Comparison of ENCODE assay signal across 21 cellular contexts in the genomic region with DNA sequence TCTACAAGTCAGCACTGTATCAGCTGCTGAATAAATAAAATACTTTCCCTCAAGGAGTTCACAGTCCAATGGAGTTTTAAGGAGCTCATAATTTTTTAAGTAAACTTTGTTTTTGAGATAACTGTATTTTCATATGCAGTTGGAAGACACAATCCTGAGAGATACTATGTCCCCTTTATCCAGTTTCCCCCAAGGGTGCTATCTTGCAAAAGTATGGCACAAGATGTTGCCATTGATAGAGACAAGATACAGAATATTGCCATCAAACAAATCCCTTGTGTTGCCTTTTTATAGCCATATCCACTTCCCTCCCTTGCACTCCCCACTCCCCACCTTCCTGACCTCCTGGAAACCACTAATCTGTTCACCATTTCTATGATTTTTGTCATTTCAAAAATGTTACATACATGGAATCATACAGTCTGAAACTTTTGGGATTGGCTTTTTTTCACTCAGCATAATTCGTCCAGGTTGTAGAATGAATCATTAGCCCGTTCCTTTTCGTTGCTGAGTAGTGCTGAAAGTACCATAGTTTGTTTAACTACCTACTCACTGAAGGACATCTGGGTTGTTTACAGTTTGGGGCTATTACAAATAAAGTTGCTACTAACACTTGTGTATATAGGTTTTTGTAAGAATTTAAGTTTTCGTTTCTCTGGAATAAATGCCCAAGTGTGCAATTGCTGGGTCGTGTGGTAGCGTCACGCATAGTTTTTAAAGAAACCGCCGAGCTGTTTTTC. TPM values are rescaled to one million over a fixed set of nuclear protein-coding genes. Genes with fewer than 3 reads are reported as not detected.
A peak's percentile ranks its signal among the peaks of the same experiment; 100 is the strongest.
DNase-seq lines count a peak whose midpoint lies in the region; ATAC-seq and TF ChIP-seq lines count a peak whose summit lies in the region.
"Had no signal": no experiment of that assay in that cellular context is flagged by ENCODE, and none has a peak within 500 bp of the region (broad histone marks: within the 10 kb centered on the region; RNA-seq: fewer than 3 reads in every experiment).

No MANE protein-coding gene starts in this region.

- H3K27ac ChIP-seq in HEK293 (ENCODE audit: extremely low read depth, low read depth, low read length), result no peak overlapping the region
- peak overlapping the region; percentile 28 to 92 (median 81) for H3K27ac ChIP-seq in right lobe of liver
- H3K27ac ChIP-seq: BLaER1 treated with 17β-estradiol and CSF1 and Interleukin-3, amounts not matched to agents 10 nM and 100 nM; GM23248 had no signal

- peaks cover 37% of the 10 kb centered on the region for H3K4me1 Mint-ChIP-seq in stimulated activated memory B cell treated with anti-CD40 and anti-IgM and Interleukin-4, amounts not matched to agents 10 μg/mL and 1 μg/mL and 100 μg/mL, for 72 hours

- no peaks in the 10 kb centered on the region for H3K9me3 ChIP-seq in HEK293 (ENCODE audit: control insufficient read depth, insufficient read depth, low read depth, low read length)
- no peaks in the 10 kb centered on the region for H3K9me3 ChIP-seq in right lobe of liver
- H3K9me3 ChIP-seq: BE2C; BLaER1 treated with 17β-estradiol and CSF1 and Interleukin-3, amounts not matched to agents 10 nM and 100 nM had no signal

- H3K9me3 Mint-ChIP-seq in stimulated activated memory B cell treated with anti-CD40 and anti-IgM and Interleukin-4, amounts not matched to agents 10 μg/mL and 1 μg/mL and 100 μg/mL, for 72 hours, result no peaks in the 10 kb centered on the region
- H3K9me3 Mint-ChIP-seq: CD14-positive monocyte; CD4-positive, alpha-beta T cell; CD8-positive, alpha-beta memory T cell had no signal

- CTCF ChIA-PET in HEK293 (lab: Yijun Ruan, JAX), result no interaction called here

- TF ChIP-seq CTCF in HEK293 (tag by site-specific recombination; IDR thresholded peaks at IDR 0.05), result no peak
- no peak for TF ChIP-seq CTCF in right lobe of liver (IDR thresholded peaks at IDR 0.05)

- H3K4me3 Mint-ChIP-seq in stimulated activated memory B cell treated with anti-CD40 and anti-IgM and Interleukin-4, amounts not matched to agents 10 μg/mL and 1 μg/mL and 100 μg/mL, for 72 hours, result no peak overlapping the region
- H3K4me3 Mint-ChIP-seq: CD14-positive monocyte; CD4-positive, alpha-beta T cell; CD8-positive, alpha-beta memory T cell had no signal

- no peaks in the 10 kb centered on the region for H3K27me3 ChIP-seq in right lobe of liver
- H3K27me3 ChIP-seq: BE2C; BLaER1 treated with 17β-estradiol and CSF1 and Interleukin-3, amounts not matched to agents 10 nM and 100 nM had no signal

- peak overlapping the region; percentile 38 for H3K27ac Mint-ChIP-seq in stimulated activated memory B cell treated with anti-CD40 and anti-IgM and Interleukin-4, amounts not matched to agents 10 μg/mL and 1 μg/mL and 100 μg/mL, for 72 hours
- H3K27ac Mint-ChIP-seq: CD4-positive, alpha-beta T cell; CD8-positive, alpha-beta memory T cell had no signal

- no peaks in the 10 kb centered on the region for H3K27me3 Mint-ChIP-seq in stimulated activated memory B cell treated with anti-CD40 and anti-IgM and Interleukin-4, amounts not matched to agents 10 μg/mL and 1 μg/mL and 100 μg/mL, for 72 hours
- H3K27me3 Mint-ChIP-seq: CD4-positive, alpha-beta T cell; CD8-positive, alpha-beta memory T cell had no signal

- intact Hi-C loops in right lobe of liver (cut with DNase I), result no loop called here

- peaks cover 10% of the 10 kb centered on the region for H3K4me1 ChIP-seq in HEK293 (ENCODE audit: control insufficient read depth, insufficient read depth, low read length)
- peaks cover 0 to 52% (median 15%) of the 10 kb centered on the region in 4 donors for H3K4me1 ChIP-seq in right lobe of liver
- H3K4me1 ChIP-seq: BE2C had no signal

- 48% methylated on average over 9 of the region's 9 CpGs for WGBS in right lobe of liver (ENCODE audit: insufficient coverage, low coverage, low lambda C conversion rate, missing lambda C conversion rate)

- POLR2A ChIA-PET in HEK293 (lab: Yijun Ruan, JAX), result no interaction called here

- no peaks in the 10 kb centered on the region for H3K36me3 ChIP-seq in HEK293 (ENCODE audit: control insufficient read depth in 2 of 2, insufficient read depth in 1 of 2, low read length in 2 of 2)
- H3K36me3 ChIP-seq in right lobe of liver, result no peaks in the 10 kb centered on the region
- H3K36me3 ChIP-seq: BE2C; BLaER1 treated with 17β-estradiol and CSF1 and Interleukin-3, amounts not matched to agents 10 nM and 100 nM had no signal

- TF ChIP-seq POLR2A in right lobe of liver (IDR thresholded peaks at IDR 0.05), result no peak

- peaks cover 10% of the 10 kb centered on the region for H3K36me3 Mint-ChIP-seq in stimulated activated memory B cell treated with anti-CD40 and anti-IgM and Interleukin-4, amounts not matched to agents 10 μg/mL and 1 μg/mL and 100 μg/mL, for 72 hours

- DNase-seq in left lobe of liver (ENCODE audit: low spot score) (no peak), right lobe of liver (no peak), cerebellum (ENCODE audit: low spot score) (no peak)
- no peak for DNase-seq in activated CD4-positive, alpha-beta T cell treated with anti-CD3 and anti-CD28 coated beads, Interleukin-2, amount 50 U/mL, for 48 hours
- DNase-seq: AML-193; BE2C; CD4-positive, alpha-beta T cell; CD8-positive, alpha-beta memory T cell; DMS 273 treated with DMSO at 0.1 percent for 48 hours; DMS79; EL; GDM1; GM23248; H7; HCEC 1CT had no signal

- ATAC-seq in left lobe of liver (peak; percentile 24), right lobe of liver (peak in 3 of 4 donors; percentile 9 to 39 (median 26)), HG02798 (IDR thresholded peaks at IDR 0.05; ENCODE audit: poor library complexity, unreplicated experiment) (no peak), HG03196 (IDR thresholded peaks at IDR 0.05; ENCODE audit: unreplicated experiment) (no peak)
- ATAC-seq in stimulated activated memory B cell treated with anti-CD40 and anti-IgM and Interleukin-4, amounts not matched to agents 10 μg/mL and 1 μg/mL and 100 μg/mL, for 72 hours, result no peak

- H3K4me3 ChIP-seq in HEK293 (ENCODE audit: low read depth, low read length) (no peak overlapping the region), right lobe of liver (peak overlapping the region in 2 of 3 donors; percentile 42 to 43)
- H3K4me3 ChIP-seq: BLaER1 treated with 17β-estradiol and CSF1 and Interleukin-3, amounts not matched to agents 10 nM and 100 nM; GM23248 had no signal

TF ChIP-seq in HEK293, 187 proteins besides CTCF, POLR2A, EP300 and RAD21:
- TF ChIP-seq ZNF529 (tag by site-specific recombination; IDR thresholded peaks at IDR 0.05; ENCODE audit: insufficient replicate concordance) (peak; percentile 96), SP7 (tag by site-specific recombination; IDR thresholded peaks at IDR 0.05) (no peak)
TF ChIP-seq in HEK293: peak in this region for 1.

RNA-seq across cellular contexts. Expression of a gene that starts 30.2 kb away (rescaled TPM):
- 13.8 TPM for total RNA-seq in left lobe of liver
- 10 to 100 TPM in 2 of 6 experiments, 1 to 10 TPM in 4; 3.7 to 14.4 (median 8.4) TPM for total RNA-seq in right lobe of liver
- total RNA-seq in cerebellum, result 5.8 TPM

Comparison
In these comparisons a context has a peak if more than half of its experiments do, and no peak if none do; other contexts are left out.
1. ATAC-seq: peak in left lobe of liver (single experiment) and right lobe of liver (3 of 4); none in stimulated activated memory B cell treated with anti-CD40 and anti-IgM and Interleukin-4, amounts not matched to agents 10 μg/mL and 1 μg/mL and 100 μg/mL, for 72 hours (single experiment), HG02798 (single experiment) and HG03196 (single experiment).